Comparison of ENCODE assay signal across 26 cellular contexts in genomic region chr17:80925668-80926067, GRCh38.
"Had no signal": no experiment of that assay in that cellular context is flagged by ENCODE, and none has a peak within 500 bp of the region (broad histone marks: within the 10 kb centered on the region; RNA-seq: fewer than 3 reads in every experiment).

No MANE protein-coding gene starts in this region.

- H3K9me3 ChIP-seq: esophagus squamous epithelium, gastrocnemius medialis, ovary, psoas muscle, testis had no signal

- FAIRE-seq: bronchial epithelial cell, islet of Langerhans, small intestine had no signal

- ATAC-seq: activated CD4-positive, alpha-beta T cell treated with anti-CD3 and anti-CD28 coated beads for 36 hours; activated T-cell treated with anti-CD3 and anti-CD28 coated beads, Interleukin-2, amount 50 U/mL, for 4 hours; gastrocnemius medialis; left cardiac atrium; psoas muscle; right cardiac atrium; stimulated activated naive B cell treated with anti-CD40 and anti-IgM and Interleukin-4, amounts not matched to agents 10 μg/mL and 1 μg/mL and 100 μg/mL, for 72 hours had no signal

- H3K4me3 ChIP-seq: coronary artery, esophagus squamous epithelium, gastrocnemius medialis, neural progenitor cell, ovary, psoas muscle, testis had no signal

- H3K4me1 ChIP-seq: gastrocnemius medialis, psoas muscle had no signal

- H3K27me3 ChIP-seq: esophagus squamous epithelium, gastrocnemius medialis, ovary, testis had no signal

- H3K9ac ChIP-seq: neural progenitor cell had no signal

- H2AFZ ChIP-seq: neural progenitor cell had no signal

- DNase-seq: activated B cell treated with CpG ODN at 0.5 μM for 24 hours; activated CD4-positive, alpha-beta T cell treated with anti-CD3 and anti-CD28 coated beads for 36 hours; activated CD4-positive, alpha-beta T cell treated with anti-CD3 and anti-CD28 coated beads, Interleukin-2, amount 50 U/mL, for 48 hours; activated CD8-positive, alpha-beta memory T cell treated with anti-CD3 and anti-CD28 coated beads, Interleukin-2, amount 50 U/mL, for 48 hours; activated naive CD4-positive, alpha-beta T cell treated with anti-CD3 and anti-CD28 coated beads for 36 hours; activated T-cell treated with anti-CD3 and anti-CD28 coated beads, Interleukin-2, amount 50 U/mL, for 4 hours; amygdala; esophagus squamous epithelium; gastrocnemius medialis; hippocampal formation; left cardiac atrium; mesenchymal stem cell; right cardiac atrium; small intestine; stimulated activated CD4-positive, alpha-beta T cell treated with anti-CD3 and anti-CD28 coated beads, Interleukin-2, amount 100 ng/mL, for 48 hours; stimulated activated CD8-positive, alpha-beta memory T cell treated with anti-CD3 and anti-CD28 coated beads, Interleukin-4, amount 100 ng/mL, for 48 hours; stimulated activated naive B cell treated with anti-CD40 and anti-IgM and Interleukin-4, amounts not matched to agents 10 μg/mL and 1 μg/mL and 100 μg/mL, for 72 hours; T1000; testis; trophoblast cell had no signal

- H3K27ac ChIP-seq: coronary artery, esophagus squamous epithelium, gastrocnemius medialis, neural progenitor cell, ovary, psoas muscle, testis had no signal

- H3K36me3 ChIP-seq: neural progenitor cell, ovary had no signal
